ENCODE assay signal across 2 cellular contexts in genomic region chr6:119483936-119484335, GRCh38.
TF ChIP-seq lines count a peak whose summit lies in the region.

No MANE protein-coding gene starts in this region.

TF ChIP-seq in HCT116, 20 proteins besides CTCF, POLR2A, EP300 and RAD21 (continued from another document):
- TF ChIP-seq CBX3 (IDR thresholded peaks at IDR 0.05; ENCODE audit: low read depth): no peak
- no peak for TF ChIP-seq TCF7L2 (IDR thresholded peaks at IDR 0.05; ENCODE audit: borderline replicate concordance, extremely low read depth, insufficient read depth, insufficient read length)
- TF ChIP-seq JUND (IDR thresholded peaks at IDR 0.05): no peak
- TF ChIP-seq ELF1 (IDR thresholded peaks at IDR 0.05; ENCODE audit: borderline replicate concordance, low read depth): no peak
- TF ChIP-seq POLR2AphosphoS5 (IDR thresholded peaks at IDR 0.05; ENCODE audit: low read depth, low read length): no peak

TF ChIP-seq in K562, 482 proteins besides CTCF, POLR2A, EP300 and RAD21:
- TF ChIP-seq RBM14 (IDR thresholded peaks at IDR 0.05; ENCODE audit: borderline replicate concordance, insufficient read depth, low read depth, low read length): no peak
- no peak for TF ChIP-seq ZBTB33 (CRISPR knock-in tag; IDR thresholded peaks at IDR 0.05)
- TF ChIP-seq, protein P1, sequence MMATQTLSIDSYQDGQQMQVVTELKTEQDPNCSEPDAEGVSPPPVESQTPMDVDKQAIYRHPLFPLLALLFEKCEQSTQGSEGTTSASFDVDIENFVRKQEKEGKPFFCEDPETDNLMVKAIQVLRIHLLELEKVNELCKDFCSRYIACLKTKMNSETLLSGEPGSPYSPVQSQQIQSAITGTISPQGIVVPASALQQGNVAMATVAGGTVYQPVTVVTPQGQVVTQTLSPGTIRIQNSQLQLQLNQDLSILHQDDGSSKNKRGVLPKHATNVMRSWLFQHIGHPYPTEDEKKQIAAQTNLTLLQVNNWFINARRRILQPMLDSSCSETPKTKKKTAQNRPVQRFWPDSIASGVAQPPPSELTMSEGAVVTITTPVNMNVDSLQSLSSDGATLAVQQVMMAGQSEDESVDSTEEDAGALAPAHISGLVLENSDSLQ (IDR thresholded peaks at IDR 0.05): 0 out of 2 replicates have a peak, but pooled peaks have one; percentile 10
- 0 out of 2 replicates have a peak, but pooled peaks have one; percentile 10 for TF ChIP-seq DPF2 (IDR thresholded peaks at IDR 0.05)
- no peak for TF ChIP-seq CREBBP (IDR thresholded peaks at IDR 0.05; ENCODE audit: low read depth, low read length)
- peak; percentile 15; the same call in 1 of the 2 replicates for TF ChIP-seq ARID1B (IDR thresholded peaks at IDR 0.05)
- peak in 1 of 2 experiments; percentile 30; a peak in 1 of 4 replicates for TF ChIP-seq RCOR1 (IDR thresholded peaks at IDR 0.05; ENCODE audit: borderline replicate concordance in 1 of 2, low read depth in 2 of 2, low read length in 2 of 2)
- 0 out of 2 replicates have a peak, but pooled peaks have one; percentile 20 for TF ChIP-seq CBFA2T3 (IDR thresholded peaks at IDR 0.05)
- 0 out of 2 replicates have a peak, but pooled peaks have one; percentile 24 for TF ChIP-seq ESRRA (IDR thresholded peaks at IDR 0.05; ENCODE audit: borderline replicate concordance, low read depth)
- no peak for TF ChIP-seq NFE2L1 (tag; IDR thresholded peaks at IDR 0.05; ENCODE audit: borderline replicate concordance, low read depth)
- no peak for TF ChIP-seq NR2C2 (CRISPR knock-in tag; IDR thresholded peaks at IDR 0.05)
- peak; percentile 20; the same call in 1 of the 2 replicates for TF ChIP-seq NR2C2 (tag; IDR thresholded peaks at IDR 0.05)
- peak; percentile 49 for TF ChIP-seq CTBP1 (IDR thresholded peaks at IDR 0.05; ENCODE audit: borderline replicate concordance)
- TF ChIP-seq MTF1 (CRISPR knock-in tag; IDR thresholded peaks at IDR 0.05; ENCODE audit: borderline replicate concordance): no peak
- TF ChIP-seq, protein P2, sequence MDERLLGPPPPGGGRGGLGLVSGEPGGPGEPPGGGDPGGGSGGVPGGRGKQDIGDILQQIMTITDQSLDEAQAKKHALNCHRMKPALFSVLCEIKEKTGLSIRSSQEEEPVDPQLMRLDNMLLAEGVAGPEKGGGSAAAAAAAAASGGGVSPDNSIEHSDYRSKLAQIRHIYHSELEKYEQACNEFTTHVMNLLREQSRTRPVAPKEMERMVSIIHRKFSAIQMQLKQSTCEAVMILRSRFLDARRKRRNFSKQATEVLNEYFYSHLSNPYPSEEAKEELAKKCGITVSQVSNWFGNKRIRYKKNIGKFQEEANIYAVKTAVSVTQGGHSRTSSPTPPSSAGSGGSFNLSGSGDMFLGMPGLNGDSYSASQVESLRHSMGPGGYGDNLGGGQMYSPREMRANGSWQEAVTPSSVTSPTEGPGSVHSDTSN (CRISPR knock-in tag; IDR thresholded peaks at IDR 0.05; ENCODE audit: low read depth): no peak
- TF ChIP-seq, protein P2 (tag; conservative IDR thresholded peaks at IDR 0.05; ENCODE audit: low read depth): 0 out of 2 replicates have a peak, but pooled peaks have one; percentile 8
